Comparison of ENCODE assay signal across 20 cellular contexts in genomic region chr22:49811014-49811791, GRCh38. TPM values are rescaled to one million over a fixed set of nuclear protein-coding genes. Genes with fewer than 3 reads are reported as not detected.
A peak's percentile ranks its signal among the peaks of the same experiment; 100 is the strongest.
DNase-seq lines count a peak whose midpoint lies in the region; ATAC-seq, FAIRE-seq and TF ChIP-seq lines count a peak whose summit lies in the region.
"Had no signal": no experiment of that assay in that cellular context is flagged by ENCODE, and none has a peak within 500 bp of the region (broad histone marks: within the 10 kb centered on the region; RNA-seq: fewer than 3 reads in every experiment).

No MANE protein-coding gene starts in this region.

- no peak for TF ChIP-seq POLR2A in GM12891 (IDR thresholded peaks at IDR 0.05; ENCODE audit: low read depth, low read length)

- no peaks in the 10 kb centered on the region for H3K9me3 Mint-ChIP-seq in T-helper 1 cell treated with Interleukin-12 subunit alpha and Interleukin-12 subunit beta and Interleukin-4 antibody, amounts not matched to agents 30 μg/mL and 1 μg/mL, for 36 hours
- H3K9me3 Mint-ChIP-seq in astrocyte (ENCODE audit: unreplicated experiment) (no peaks in the 10 kb centered on the region), natural killer cell (no peaks in the 10 kb centered on the region)

- peaks cover 4% of the 10 kb centered on the region for H3K36me3 ChIP-seq in astrocyte (ENCODE audit: insufficient read depth, low read length)
- H3K36me3 ChIP-seq: right atrium auricular region had no signal

- H3K9ac ChIP-seq in astrocyte (ENCODE audit: low read length): no peak overlapping the region

- H3K4me1 Mint-ChIP-seq in T-helper 1 cell treated with Interleukin-12 subunit alpha and Interleukin-12 subunit beta and Interleukin-4 antibody, amounts not matched to agents 30 μg/mL and 1 μg/mL, for 36 hours (ENCODE audit: low read depth): peaks cover 50% of the 10 kb centered on the region
- H3K4me1 Mint-ChIP-seq in astrocyte (ENCODE audit: low read depth, unreplicated experiment) (peaks cover 20% of the 10 kb centered on the region), natural killer cell (peaks cover 65 to 75% of the 10 kb centered on the region in 2 donors)

- no peak overlapping the region for H2AFZ ChIP-seq in astrocyte (ENCODE audit: low read depth, low read length)

- TF ChIP-seq CTCF in astrocyte (IDR thresholded peaks at IDR 0.05; ENCODE audit: insufficient read depth, low read depth, low read length) (no peak), natural killer cell (IDR thresholded peaks at IDR 0.05) (no peak)

- H4K20me1 ChIP-seq in astrocyte (ENCODE audit: insufficient read depth, low read length): peaks cover 98% of the 10 kb centered on the region

- H3K27ac Mint-ChIP-seq in T-helper 1 cell treated with Interleukin-12 subunit alpha and Interleukin-12 subunit beta and Interleukin-4 antibody, amounts not matched to agents 30 μg/mL and 1 μg/mL, for 36 hours: peak overlapping the region; percentile 45
- H3K27ac Mint-ChIP-seq in astrocyte (ENCODE audit: unreplicated experiment) (peak overlapping the region; percentile 56), natural killer cell (peak overlapping the region; percentile 58 to 71)

- peaks cover 100% of the 10 kb centered on the region for H3K79me2 ChIP-seq in astrocyte (ENCODE audit: insufficient read depth, low read length)

- H3K4me3 ChIP-seq in astrocyte (ENCODE audit: insufficient read depth, low read depth, low read length): no peak overlapping the region
- H3K4me3 ChIP-seq: gastroesophageal sphincter, MG63, right atrium auricular region had no signal

- H3K9me3 ChIP-seq in astrocyte (ENCODE audit: insufficient read depth, low read depth, low read length): no peaks in the 10 kb centered on the region
- H3K9me3 ChIP-seq: gastroesophageal sphincter, MG63, right atrium auricular region had no signal

- intact Hi-C loops in natural killer cell (cut with micrococcal nuclease): no loop called here

- H3K27me3 Mint-ChIP-seq in T-helper 1 cell treated with Interleukin-12 subunit alpha and Interleukin-12 subunit beta and Interleukin-4 antibody, amounts not matched to agents 30 μg/mL and 1 μg/mL, for 36 hours (ENCODE audit: low read depth): no peaks in the 10 kb centered on the region
- H3K27me3 Mint-ChIP-seq in astrocyte (ENCODE audit: low read depth, unreplicated experiment): no peaks in the 10 kb centered on the region
- no peaks in the 10 kb centered on the region for H3K27me3 Mint-ChIP-seq in natural killer cell (ENCODE audit: low read depth in 2 of 2)

- ATAC-seq in natural killer cell (peak in 2 of 3 donors; percentile 34 to 42), GM18907 (IDR thresholded peaks at IDR 0.05; ENCODE audit: unreplicated experiment) (no peak), HG03159 (IDR thresholded peaks at IDR 0.05; ENCODE audit: unreplicated experiment) (no peak)
- ATAC-seq: gastroesophageal sphincter had no signal

- no peak overlapping the region for H3K4me2 ChIP-seq in astrocyte (ENCODE audit: low read length)

- H3K4me1 ChIP-seq in astrocyte (ENCODE audit: insufficient read depth, low read length): peaks cover 15% of the 10 kb centered on the region

- FAIRE-seq in GM12891 (lab: Jason Lieb, UNC) (peak; percentile 31), astrocyte (lab: Jason Lieb, UNC) (no peak)
- FAIRE-seq: GM12892, TTC549 had no signal

- H3K27me3 ChIP-seq in astrocyte (ENCODE audit: insufficient read depth, low read length): no peaks in the 10 kb centered on the region
- H3K27me3 ChIP-seq: gastroesophageal sphincter, MG63, right atrium auricular region had no signal

- peaks cover 16% of the 10 kb centered on the region for H3K36me3 Mint-ChIP-seq in T-helper 1 cell treated with Interleukin-12 subunit alpha and Interleukin-12 subunit beta and Interleukin-4 antibody, amounts not matched to agents 30 μg/mL and 1 μg/mL, for 36 hours (ENCODE audit: low read depth)
- H3K36me3 Mint-ChIP-seq in astrocyte (ENCODE audit: low read depth, unreplicated experiment) (peaks cover 13% of the 10 kb centered on the region), natural killer cell (no peaks in the 10 kb centered on the region)

- DNase-seq in T-helper 1 cell (no peak), GM12891 (ENCODE audit: insufficient read length, low spot score) (no peak), astrocyte (ENCODE audit: low read depth) (no peak), natural killer cell (no peak), LoVo (ENCODE audit: low spot score) (no peak)
- DNase-seq: cerebellar nuclear complex; H7; mammary epithelial cell; MG63; NCI-H187 treated with DMSO at 0.1 percent for 48 hours; NCI-H510A; stimulated activated CD4-positive, alpha-beta T cell treated with anti-CD3 and anti-CD28 coated beads, Interleukin-2, amount 100 ng/mL, for 24 hours had no signal

- no peak overlapping the region for H3K27ac ChIP-seq in astrocyte (ENCODE audit: low read depth, low read length)
- H3K27ac ChIP-seq: 22Rv1, gastroesophageal sphincter, right atrium auricular region had no signal

- peak overlapping the region; percentile 38 for H3K4me3 Mint-ChIP-seq in T-helper 1 cell treated with Interleukin-12 subunit alpha and Interleukin-12 subunit beta and Interleukin-4 antibody, amounts not matched to agents 30 μg/mL and 1 μg/mL, for 36 hours
- H3K4me3 Mint-ChIP-seq in astrocyte (ENCODE audit: unreplicated experiment) (no peak overlapping the region), natural killer cell (peak overlapping the region; percentile 33)

TF ChIP-seq in GM12891, 5 proteins besides CTCF, POLR2A, EP300 and RAD21:
- TF ChIP-seq PAX5 (IDR thresholded peaks at IDR 0.05; ENCODE audit: insufficient read depth, low read length, severe bottlenecking) (no peak), SPI1 (IDR thresholded peaks at IDR 0.05; ENCODE audit: low read depth, low read length) (no peak), POLR2AphosphoS5 (IDR thresholded peaks at IDR 0.05; ENCODE audit: low read depth, low read length) (no peak), TAF1 (IDR thresholded peaks at IDR 0.05; ENCODE audit: low read depth, low read length) (no peak), POU2F2 (IDR thresholded peaks at IDR 0.05; ENCODE audit: low read depth, low read length) (no peak)
TF ChIP-seq in GM12891: peak in this region for 0.

RNA-seq across cellular contexts. Expression of gene BRD1, which starts 16.5 kb away (rescaled TPM):
- polyA plus RNA-seq in GM12891 (2012; ENCODE audit: low read depth, missing spikeins): 11.3 TPM
- total RNA-seq in astrocyte (30.0 and 32.4 TPM in 2 replicates), natural killer cell (100 to 1,000 TPM; 126 to 154 (median 132) TPM)

RNA-seq across cellular contexts. Expression of gene ZBED4, which starts 42.4 kb away (rescaled TPM):
- 9.5 TPM for polyA plus RNA-seq in GM12891 (2012; ENCODE audit: low read depth, missing spikeins)
- total RNA-seq in astrocyte (21.0 and 22.7 TPM in 2 replicates), natural killer cell (10 to 100 TPM; 21.1 to 24.5 (median 22.7) TPM)

Comparison
In these comparisons a context has a peak if more than half of its experiments do, and no peak if none do; other contexts are left out.
1. ATAC-seq: peak in natural killer cell (2 of 3); none in GM18907 (single experiment) and HG03159 (single experiment).
2. Peak in every context shown above with its lines, with median percentiles within 50 percentile points of each other: H3K27ac Mint-ChIP-seq.